22 cellular contexts compared by ENCODE assay signal in the genomic region with DNA sequence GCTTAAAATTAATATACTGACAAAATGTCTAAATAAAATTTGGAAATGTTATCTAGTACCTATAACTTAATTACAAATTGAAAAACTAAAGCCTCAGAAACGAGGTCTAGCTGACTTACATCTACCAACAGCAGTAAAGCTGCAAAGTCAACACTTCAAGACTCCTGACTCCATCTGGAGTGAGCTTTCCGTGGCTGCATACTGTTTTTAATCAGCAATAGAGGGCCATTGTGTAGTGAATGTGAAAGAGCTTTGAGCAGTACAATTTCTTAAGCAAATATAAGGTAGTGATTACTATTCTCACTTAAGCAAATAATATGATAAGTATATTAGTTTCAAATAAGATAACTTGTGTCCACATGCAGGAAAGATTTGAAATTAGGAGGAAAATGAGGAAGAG. TPM values are rescaled to one million over a fixed set of nuclear protein-coding genes. Genes with fewer than 3 reads are reported as not detected.
"Had no signal": no experiment of that assay in that cellular context is flagged by ENCODE, and none has a peak within 500 bp of the region (broad histone marks: within the 10 kb centered on the region; RNA-seq: fewer than 3 reads in every experiment).

No MANE protein-coding gene starts in this region.

- H3K9me3 ChIP-seq: ascending aorta, esophagus muscularis mucosa, left ventricle myocardium inferior, prostate gland, suprapubic skin, upper lobe of left lung had no signal

- H3K36me3 ChIP-seq: ascending aorta, esophagus muscularis mucosa, left ventricle myocardium inferior, prostate gland, suprapubic skin, upper lobe of left lung had no signal

- ATAC-seq: activated CD8-positive, alpha-beta T cell treated with anti-CD3 and anti-CD28 coated beads for 36 hours; activated T-cell treated with anti-CD3 and anti-CD28 coated beads, Interleukin-2, amount 50 U/mL, for 72 hours; natural killer cell treated with Interleukin-12 subunit alpha and Interleukin-12 subunit beta and Interleukin-15 and Interleukin-18, amount 100 ng/mL, for 72 hours; sciatic nerve; stimulated activated naive B cell treated with anti-CD40 and anti-IgM and Interleukin-4, amounts not matched to agents 10 μg/mL and 1 μg/mL and 100 μg/mL, for 72 hours had no signal

- H3K27ac ChIP-seq: ascending aorta, dorsolateral prefrontal cortex, esophagus muscularis mucosa, left ventricle myocardium inferior, prostate gland, suprapubic skin, upper lobe of left lung, VCaP had no signal

- H3K4me1 ChIP-seq: ascending aorta, prostate gland, upper lobe of left lung had no signal

- H3K4me3 ChIP-seq: ascending aorta, dorsolateral prefrontal cortex, esophagus muscularis mucosa, left ventricle myocardium inferior, prostate gland, suprapubic skin, upper lobe of left lung had no signal

- DNase-seq: activated CD8-positive, alpha-beta memory T cell treated with anti-CD3 and anti-CD28 coated beads, Interleukin-2, amount 50 U/mL, for 4 hours; activated CD8-positive, alpha-beta T cell treated with anti-CD3 and anti-CD28 coated beads for 36 hours; activated gamma-delta T cell treated with Interleukin-2 at 50 U/mL for 16 hours; activated T-cell treated with anti-CD3 and anti-CD28 coated beads, Interleukin-2, amount 50 U/mL, for 72 hours; dorsolateral prefrontal cortex; foreskin fibroblast; left ventricle myocardium inferior; mesenchymal stem cell; nucleus accumbens; stimulated activated CD4-positive, alpha-beta T cell treated with anti-CD3 and anti-CD28 coated beads, Interleukin-2, amount 100 ng/mL, for 24 hours; stimulated activated naive B cell treated with anti-CD40 and anti-IgM and Interleukin-4, amounts not matched to agents 10 μg/mL and 1 μg/mL and 100 μg/mL, for 72 hours; T1000; upper lobe of left lung had no signal

- H3K27me3 ChIP-seq: ascending aorta, dorsolateral prefrontal cortex, esophagus muscularis mucosa, suprapubic skin, upper lobe of left lung had no signal

RNA-seq across cellular contexts. Expression of gene SPINK6, which starts 6.3 kb away (rescaled TPM):
- total RNA-seq: activated CD8-positive, alpha-beta T cell treated with anti-CD3 and anti-CD28 coated beads for 36 hours; activated T-cell treated with anti-CD3 and anti-CD28 coated beads, Interleukin-2, amount 50 U/mL, for 72 hours; ascending aorta; bronchial epithelial cell; chondrocyte; dorsolateral prefrontal cortex; esophagus muscularis mucosa; left ventricle myocardium inferior; natural killer cell treated with Interleukin-12 subunit alpha and Interleukin-12 subunit beta and Interleukin-15 and Interleukin-18, amount 100 ng/mL, for 72 hours; prostate gland; sciatic nerve; upper lobe of left lung had no signal

RNA-seq across cellular contexts. Expression of gene MARCOL, which starts 29.2 kb away (rescaled TPM):
- total RNA-seq: activated CD8-positive, alpha-beta T cell treated with anti-CD3 and anti-CD28 coated beads for 36 hours; activated T-cell treated with anti-CD3 and anti-CD28 coated beads, Interleukin-2, amount 50 U/mL, for 72 hours; ascending aorta; bronchial epithelial cell; chondrocyte; dorsolateral prefrontal cortex; esophagus muscularis mucosa; left ventricle myocardium inferior; natural killer cell treated with Interleukin-12 subunit alpha and Interleukin-12 subunit beta and Interleukin-15 and Interleukin-18, amount 100 ng/mL, for 72 hours; prostate gland; sciatic nerve; suprapubic skin; upper lobe of left lung had no signal

RNA-seq across cellular contexts. Expression of gene SPINK14, which starts 40.8 kb away (rescaled TPM):
- total RNA-seq: activated CD8-positive, alpha-beta T cell treated with anti-CD3 and anti-CD28 coated beads for 36 hours; activated T-cell treated with anti-CD3 and anti-CD28 coated beads, Interleukin-2, amount 50 U/mL, for 72 hours; ascending aorta; bronchial epithelial cell; chondrocyte; dorsolateral prefrontal cortex; esophagus muscularis mucosa; left ventricle myocardium inferior; natural killer cell treated with Interleukin-12 subunit alpha and Interleukin-12 subunit beta and Interleukin-15 and Interleukin-18, amount 100 ng/mL, for 72 hours; prostate gland; sciatic nerve; suprapubic skin; upper lobe of left lung had no signal

RNA-seq across cellular contexts. Expression of gene SPINK13, which starts 59.4 kb away (rescaled TPM):
- total RNA-seq: activated CD8-positive, alpha-beta T cell treated with anti-CD3 and anti-CD28 coated beads for 36 hours; activated T-cell treated with anti-CD3 and anti-CD28 coated beads, Interleukin-2, amount 50 U/mL, for 72 hours; ascending aorta; bronchial epithelial cell; chondrocyte; dorsolateral prefrontal cortex; esophagus muscularis mucosa; left ventricle myocardium inferior; natural killer cell treated with Interleukin-12 subunit alpha and Interleukin-12 subunit beta and Interleukin-15 and Interleukin-18, amount 100 ng/mL, for 72 hours; prostate gland; sciatic nerve; upper lobe of left lung had no signal
